In genomic region chr14:64540208-64541202, GRCh38 we compare ENCODE assay signal across 7 cellular contexts.
A peak's percentile ranks its signal among the peaks of the same experiment; 100 is the strongest.
DNase-seq lines count a peak whose midpoint lies in the region; ATAC-seq and FAIRE-seq lines count a peak whose summit lies in the region.

Gene HSPA2 (plus strand): TSS chr14:64540741. CDS start chr14:64540850, 109 bp downstream.

- DNase-seq in NCI-H345 (lab: John Stamatoyannopoulos, UW), result peak; percentile 88
- DNase-seq in activated CD4-positive, alpha-beta T cell treated with anti-CD3 and anti-CD28 coated beads for 4 hours, result peak; percentile 92 to 94
- peak; percentile 100 for DNase-seq in kidney tubule cell (ENCODE audit: low spot score)
- DNase-seq in stimulated activated CD4-positive, alpha-beta T cell treated with anti-CD3 and anti-CD28 coated beads, Interleukin-1b, Interleukin-23, amount 100 ng/mL, for 24 hours (ENCODE audit: low read depth in 4 of 4, low spot score in 1 of 4), result peak; percentile 78 to 95 (median 90)

- FAIRE-seq in colon (lab: Jason Lieb, UNC), result peak; percentile 89

- ATAC-seq in GM18858 (IDR thresholded peaks at IDR 0.05; ENCODE audit: unreplicated experiment), result peak; percentile 91
- ATAC-seq in HG03095 (IDR thresholded peaks at IDR 0.05; ENCODE audit: unreplicated experiment), result peak; percentile 96

Comparison
In these comparisons a context has a peak if more than half of its experiments do, and no peak if none do; other contexts are left out.
1. Peak in every context shown above with its lines: DNase-seq and ATAC-seq.